In genomic region chr6:136962661-136963060, GRCh38 we compare ENCODE assay signal across 11 cellular contexts. TPM values are rescaled to one million over a fixed set of nuclear protein-coding genes. Genes with fewer than 3 reads are reported as not detected.
DNase-seq lines count a peak whose midpoint lies in the region; ATAC-seq and TF ChIP-seq lines count a peak whose summit lies in the region.
"Had no signal": no experiment of that assay in that cellular context is flagged by ENCODE, and none has a peak within 500 bp of the region (broad histone marks: within the 10 kb centered on the region; RNA-seq: fewer than 3 reads in every experiment).

No MANE protein-coding gene starts in this region.

- ATAC-seq in GM23338: no peak
- no peak for ATAC-seq in HG03196 (IDR thresholded peaks at IDR 0.05; ENCODE audit: unreplicated experiment)

- no peak overlapping the region for H3K27ac Mint-ChIP-seq in GM23338
- H3K27ac Mint-ChIP-seq in HFFc6: no peak overlapping the region
- H3K27ac Mint-ChIP-seq: activated T-helper 2 cell treated with anti-CD3 and anti-CD28 coated beads, Interferon-gamma antibody, Interleukin-2, Interleukin-4, amounts not matched to agents 10 μg/mL and 5 μg/mL and 100 μg/mL, durations not matched to agents 14 hours and 24 hours and 36 hours; immature natural killer cell had no signal

- TF ChIP-seq CTCF in GM23338 (conservative IDR thresholded peaks at IDR 0.05; ENCODE audit: low read depth in 2 of 2): no peak
- TF ChIP-seq CTCF in tibial artery (IDR thresholded peaks at IDR 0.05): no peak
- TF ChIP-seq CTCF in HFFc6 (IDR thresholded peaks at IDR 0.05): no peak

- H3K36me3 ChIP-seq in GM23338 (ENCODE audit: insufficient read depth) (no peaks in the 10 kb centered on the region), tibial artery (no peaks in the 10 kb centered on the region)

- peaks cover 41% of the 10 kb centered on the region for H3K4me1 ChIP-seq in GM23338 (ENCODE audit: insufficient read depth)
- H3K4me1 ChIP-seq in tibial artery: no peaks in the 10 kb centered on the region

- H3K27me3 ChIP-seq in GM23338 (ENCODE audit: insufficient read depth) (no peaks in the 10 kb centered on the region), tibial artery (peaks cover 0 to 18% of the 10 kb centered on the region in 2 donors)

- H3K27ac ChIP-seq in GM23338 (ENCODE audit: low read depth): no peak overlapping the region
- no peak overlapping the region for H3K27ac ChIP-seq in tibial artery
- H3K27ac ChIP-seq: KMS-11 had no signal

- peak; percentile 56 for DNase-seq in GM23338 (ENCODE audit: low spot score)
- peak; percentile 73 for DNase-seq in NCI-H2196 treated with DMSO at 0.1 percent for 48 hours (lab: John Stamatoyannopoulos, UW; ENCODE audit: unreplicated experiment)
- peak; percentile 88 for DNase-seq in cerebellar cortex (ENCODE audit: low spot score)
- peak; percentile 82 for DNase-seq in myocyte (ENCODE audit: low read depth)
- no peak for DNase-seq in tibial artery
- no peak for DNase-seq in stimulated activated naive CD4-positive, alpha-beta T cell treated with Interleukin-2 at 50 U/mL for 16 hours (lab: John Stamatoyannopoulos, UW)
- no peak for DNase-seq in HFFc6
- DNase-seq: immature natural killer cell had no signal

- no peak overlapping the region for H3K4me2 ChIP-seq in GM23338
- H3K4me2 ChIP-seq: KMS-11 had no signal

- H4K20me1 ChIP-seq in GM23338 (replicated peaks; ENCODE audit: insufficient read depth): no peaks in the 10 kb centered on the region

- no peaks in the 10 kb centered on the region for H3K9me2 ChIP-seq in GM23338 (ENCODE audit: insufficient read depth)

- H3K27me3 Mint-ChIP-seq in GM23338 (ENCODE audit: insufficient read depth, low read depth, poor library complexity) (peaks cover 9% of the 10 kb centered on the region), HFFc6 (ENCODE audit: insufficient read depth) (peaks cover 12% of the 10 kb centered on the region)

- H2AFZ ChIP-seq in GM23338: no peak overlapping the region

- H3K4me3 ChIP-seq in GM23338 (no peak overlapping the region), tibial artery (no peak overlapping the region)

- H3K4me1 Mint-ChIP-seq in GM23338 (peaks cover 33% of the 10 kb centered on the region), HFFc6 (ENCODE audit: low read depth) (no peaks in the 10 kb centered on the region)

- H3F3A ChIP-seq in GM23338 (replicated peaks; ENCODE audit: low read depth): no peaks in the 10 kb centered on the region

- H3K4me3 Mint-ChIP-seq in GM23338 (no peak overlapping the region), HFFc6 (no peak overlapping the region)
- H3K4me3 Mint-ChIP-seq: immature natural killer cell had no signal

- no peaks in the 10 kb centered on the region for H3K9me3 ChIP-seq in tibial artery

- H3K79me2 ChIP-seq in GM23338 (replicated peaks; ENCODE audit: insufficient read depth): no peaks in the 10 kb centered on the region

- no peaks in the 10 kb centered on the region for H3K36me3 Mint-ChIP-seq in GM23338 (ENCODE audit: low read depth)
- H3K36me3 Mint-ChIP-seq in HFFc6 (ENCODE audit: low read depth): no peaks in the 10 kb centered on the region
- H3K36me3 Mint-ChIP-seq: immature natural killer cell had no signal

- intact Hi-C loops in tibial artery (cut with DNase I; ENCODE audit: low total_unique reads): no loop called here

- H3K9me3 Mint-ChIP-seq in GM23338 (no peaks in the 10 kb centered on the region), HFFc6 (no peaks in the 10 kb centered on the region)
- H3K9me3 Mint-ChIP-seq: activated T-helper 2 cell treated with anti-CD3 and anti-CD28 coated beads, Interferon-gamma antibody, Interleukin-2, Interleukin-4, amounts not matched to agents 10 μg/mL and 5 μg/mL and 100 μg/mL, durations not matched to agents 14 hours and 24 hours and 36 hours; immature natural killer cell had no signal

TF ChIP-seq in GM23338, 12 proteins besides CTCF, POLR2A, EP300 and RAD21 (continues in another document):
- no peak for TF ChIP-seq JUNB (IDR thresholded peaks at IDR 0.05; ENCODE audit: unreplicated experiment)
- TF ChIP-seq CREB1 (CRISPR knock-in tag; IDR thresholded peaks at IDR 0.05; ENCODE audit: low read depth): no peak
- TF ChIP-seq POLR2AphosphoS5 (IDR thresholded peaks at IDR 0.05; ENCODE audit: low read depth): no peak
- no peak for TF ChIP-seq STAT1 (IDR thresholded peaks at IDR 0.05; ENCODE audit: unreplicated experiment)
- TF ChIP-seq ZNF462 (CRISPR knock-in tag; IDR thresholded peaks at IDR 0.05): no peak
- TF ChIP-seq ZNF331 (CRISPR knock-in tag; IDR thresholded peaks at IDR 0.05; ENCODE audit: low read depth): no peak
- no peak for TF ChIP-seq EZH2phosphoT487 (IDR thresholded peaks at IDR 0.05; ENCODE audit: unreplicated experiment)

RNA-seq across cellular contexts. Expression of gene SLC35D3, which starts 40.6 kb away (rescaled TPM):
- total RNA-seq in GM23338 (2014; rRNA removed; shearing (Covaris generic)): 0.59 and 1.5 TPM in 2 replicates
- 1.0 and 1.6 TPM in 2 replicates for polyA plus RNA-seq in GM23338 (2016; fragmentation: Nextera tagmentation; extraction: Ambion mirVana)
- total RNA-seq in myocyte: not detected in 2 replicates
- polyA plus RNA-seq in myocyte (2012): 0.10 TPM
- not detected for total RNA-seq in HFFc6 (2021; fragmentation: NEBNext Ultra II Directional; extraction: Animal tissue kit (Norgen Biotek cat#: 25700))
- total RNA-seq: activated T-helper 2 cell treated with anti-CD3 and anti-CD28 coated beads, Interferon-gamma antibody, Interleukin-2, Interleukin-4, amounts not matched to agents 10 μg/mL and 5 μg/mL and 100 μg/mL, durations not matched to agents 14 hours and 24 hours and 36 hours had no signal

Comparison
In these comparisons a context has a peak if more than half of its experiments do, and no peak if none do; other contexts are left out.
1. DNase-seq: peak in GM23338 (single experiment), NCI-H2196 treated with DMSO at 0.1 percent for 48 hours (single experiment), cerebellar cortex (single experiment) and myocyte (single experiment); none in tibial artery (0 of 2), stimulated activated naive CD4-positive, alpha-beta T cell treated with Interleukin-2 at 50 U/mL for 16 hours (single experiment) and HFFc6 (single experiment).